Comparison of ENCODE assay signal across 7 cellular contexts in the genomic region with DNA sequence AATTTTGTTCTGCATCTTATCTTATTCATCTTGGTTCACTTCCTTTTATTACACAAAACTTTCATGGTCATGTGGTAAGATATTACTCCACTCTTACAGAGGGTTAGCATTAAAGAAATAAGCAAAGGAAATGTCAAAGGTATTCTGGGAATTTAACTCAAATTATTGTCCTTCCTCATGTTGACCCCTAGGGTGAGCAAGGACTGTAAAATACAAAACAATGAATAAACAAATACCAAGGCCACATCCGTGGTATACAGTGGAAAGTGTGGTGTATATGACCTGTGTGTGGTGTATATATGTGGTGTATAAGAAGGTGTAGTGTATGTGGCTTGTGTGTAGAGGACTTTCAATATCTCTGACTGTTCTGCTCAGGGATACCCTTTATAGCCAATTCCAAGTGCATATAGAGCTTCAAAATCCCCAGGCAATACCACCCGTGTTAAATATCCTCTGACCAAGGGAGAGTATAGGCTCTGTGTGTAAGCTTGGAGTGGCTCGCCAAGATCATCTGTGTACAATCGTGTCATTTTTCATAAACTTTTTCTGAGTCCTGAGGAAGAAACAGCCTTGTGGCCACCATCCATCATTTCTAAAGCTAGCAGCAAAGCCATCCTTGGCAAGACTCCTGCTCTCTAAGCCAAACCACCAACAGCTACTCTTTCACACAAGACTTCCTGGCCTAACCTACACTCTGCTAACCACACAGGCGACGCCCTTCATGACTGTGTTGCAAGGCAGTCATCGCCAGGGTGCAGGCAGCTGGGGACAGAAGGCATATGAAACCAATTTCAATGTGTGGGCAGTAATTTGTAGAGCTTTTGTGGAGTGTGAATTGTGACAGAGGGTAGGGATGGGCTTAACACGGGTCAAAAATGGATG.
DNase-seq lines count a peak whose midpoint lies in the region; ATAC-seq lines count a peak whose summit lies in the region.

No MANE protein-coding gene starts in this region.

- DNase-seq in RPMI8226 (peak; percentile 63), iris pigment epithelial cell (ENCODE audit: low read depth) (peak; percentile 95), SHP77 (lab: John Stamatoyannopoulos, UW) (no peak)
- DNase-seq in activated effector memory CD4-positive, alpha-beta T cell treated with Interleukin-2 at 50 U/mL for 16 hours, result peak; percentile 67
- DNase-seq in stimulated activated CD8-positive, alpha-beta memory T cell treated with anti-CD3 and anti-CD28 coated beads, Interleukin-4, amount 100 ng/mL, for 24 hours (ENCODE audit: low read depth), result peak; percentile 58

- peak; percentile 95 for ATAC-seq in GM18909 (IDR thresholded peaks at IDR 0.05; ENCODE audit: poor library complexity, unreplicated experiment)
- peak; percentile 80 for ATAC-seq in HG03064 (IDR thresholded peaks at IDR 0.05; ENCODE audit: low read depth, unreplicated experiment)

Comparison
In these comparisons a context has a peak if more than half of its experiments do, and no peak if none do; other contexts are left out.
1. DNase-seq: peak in RPMI8226 (single experiment), activated effector memory CD4-positive, alpha-beta T cell treated with Interleukin-2 at 50 U/mL for 16 hours (single experiment), iris pigment epithelial cell (single experiment) and stimulated activated CD8-positive, alpha-beta memory T cell treated with anti-CD3 and anti-CD28 coated beads, Interleukin-4, amount 100 ng/mL, for 24 hours (single experiment); none in SHP77 (0 of 2).